1 cellular context compared by ENCODE assay signal in the genomic region with DNA sequence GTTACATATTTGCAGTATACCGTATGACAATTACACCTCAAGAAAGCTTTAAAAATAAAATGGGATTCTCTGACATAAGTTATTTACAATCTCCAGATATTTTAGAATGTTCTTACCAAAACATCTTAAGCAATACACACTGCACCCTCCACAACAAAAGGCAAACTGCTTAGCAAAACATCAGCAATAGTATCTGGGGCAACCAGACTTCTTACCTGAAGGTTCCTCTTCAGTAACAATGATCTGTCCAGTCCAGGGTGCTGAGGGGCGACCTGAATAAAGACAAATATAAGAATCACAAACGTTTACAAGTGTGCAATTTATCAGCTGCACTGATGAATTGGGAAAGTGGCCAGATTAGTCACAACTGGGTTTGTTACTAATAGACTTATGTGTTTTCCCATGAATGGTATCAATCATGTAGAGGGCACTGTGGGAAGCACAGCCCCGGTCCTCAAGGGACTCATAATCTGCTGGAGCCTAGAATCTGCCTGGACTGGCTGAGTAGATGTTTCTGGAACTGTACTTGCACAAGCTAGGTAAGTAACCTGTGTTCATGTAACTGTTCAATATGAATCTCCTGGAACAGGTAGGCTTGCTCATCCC.
TF ChIP-seq lines count a peak whose summit lies in the region.

No MANE protein-coding gene starts in this region.

TF ChIP-seq in GM23338, 12 proteins besides CTCF, POLR2A, EP300 and RAD21 (continued from another document):
- TF ChIP-seq, protein P1, sequence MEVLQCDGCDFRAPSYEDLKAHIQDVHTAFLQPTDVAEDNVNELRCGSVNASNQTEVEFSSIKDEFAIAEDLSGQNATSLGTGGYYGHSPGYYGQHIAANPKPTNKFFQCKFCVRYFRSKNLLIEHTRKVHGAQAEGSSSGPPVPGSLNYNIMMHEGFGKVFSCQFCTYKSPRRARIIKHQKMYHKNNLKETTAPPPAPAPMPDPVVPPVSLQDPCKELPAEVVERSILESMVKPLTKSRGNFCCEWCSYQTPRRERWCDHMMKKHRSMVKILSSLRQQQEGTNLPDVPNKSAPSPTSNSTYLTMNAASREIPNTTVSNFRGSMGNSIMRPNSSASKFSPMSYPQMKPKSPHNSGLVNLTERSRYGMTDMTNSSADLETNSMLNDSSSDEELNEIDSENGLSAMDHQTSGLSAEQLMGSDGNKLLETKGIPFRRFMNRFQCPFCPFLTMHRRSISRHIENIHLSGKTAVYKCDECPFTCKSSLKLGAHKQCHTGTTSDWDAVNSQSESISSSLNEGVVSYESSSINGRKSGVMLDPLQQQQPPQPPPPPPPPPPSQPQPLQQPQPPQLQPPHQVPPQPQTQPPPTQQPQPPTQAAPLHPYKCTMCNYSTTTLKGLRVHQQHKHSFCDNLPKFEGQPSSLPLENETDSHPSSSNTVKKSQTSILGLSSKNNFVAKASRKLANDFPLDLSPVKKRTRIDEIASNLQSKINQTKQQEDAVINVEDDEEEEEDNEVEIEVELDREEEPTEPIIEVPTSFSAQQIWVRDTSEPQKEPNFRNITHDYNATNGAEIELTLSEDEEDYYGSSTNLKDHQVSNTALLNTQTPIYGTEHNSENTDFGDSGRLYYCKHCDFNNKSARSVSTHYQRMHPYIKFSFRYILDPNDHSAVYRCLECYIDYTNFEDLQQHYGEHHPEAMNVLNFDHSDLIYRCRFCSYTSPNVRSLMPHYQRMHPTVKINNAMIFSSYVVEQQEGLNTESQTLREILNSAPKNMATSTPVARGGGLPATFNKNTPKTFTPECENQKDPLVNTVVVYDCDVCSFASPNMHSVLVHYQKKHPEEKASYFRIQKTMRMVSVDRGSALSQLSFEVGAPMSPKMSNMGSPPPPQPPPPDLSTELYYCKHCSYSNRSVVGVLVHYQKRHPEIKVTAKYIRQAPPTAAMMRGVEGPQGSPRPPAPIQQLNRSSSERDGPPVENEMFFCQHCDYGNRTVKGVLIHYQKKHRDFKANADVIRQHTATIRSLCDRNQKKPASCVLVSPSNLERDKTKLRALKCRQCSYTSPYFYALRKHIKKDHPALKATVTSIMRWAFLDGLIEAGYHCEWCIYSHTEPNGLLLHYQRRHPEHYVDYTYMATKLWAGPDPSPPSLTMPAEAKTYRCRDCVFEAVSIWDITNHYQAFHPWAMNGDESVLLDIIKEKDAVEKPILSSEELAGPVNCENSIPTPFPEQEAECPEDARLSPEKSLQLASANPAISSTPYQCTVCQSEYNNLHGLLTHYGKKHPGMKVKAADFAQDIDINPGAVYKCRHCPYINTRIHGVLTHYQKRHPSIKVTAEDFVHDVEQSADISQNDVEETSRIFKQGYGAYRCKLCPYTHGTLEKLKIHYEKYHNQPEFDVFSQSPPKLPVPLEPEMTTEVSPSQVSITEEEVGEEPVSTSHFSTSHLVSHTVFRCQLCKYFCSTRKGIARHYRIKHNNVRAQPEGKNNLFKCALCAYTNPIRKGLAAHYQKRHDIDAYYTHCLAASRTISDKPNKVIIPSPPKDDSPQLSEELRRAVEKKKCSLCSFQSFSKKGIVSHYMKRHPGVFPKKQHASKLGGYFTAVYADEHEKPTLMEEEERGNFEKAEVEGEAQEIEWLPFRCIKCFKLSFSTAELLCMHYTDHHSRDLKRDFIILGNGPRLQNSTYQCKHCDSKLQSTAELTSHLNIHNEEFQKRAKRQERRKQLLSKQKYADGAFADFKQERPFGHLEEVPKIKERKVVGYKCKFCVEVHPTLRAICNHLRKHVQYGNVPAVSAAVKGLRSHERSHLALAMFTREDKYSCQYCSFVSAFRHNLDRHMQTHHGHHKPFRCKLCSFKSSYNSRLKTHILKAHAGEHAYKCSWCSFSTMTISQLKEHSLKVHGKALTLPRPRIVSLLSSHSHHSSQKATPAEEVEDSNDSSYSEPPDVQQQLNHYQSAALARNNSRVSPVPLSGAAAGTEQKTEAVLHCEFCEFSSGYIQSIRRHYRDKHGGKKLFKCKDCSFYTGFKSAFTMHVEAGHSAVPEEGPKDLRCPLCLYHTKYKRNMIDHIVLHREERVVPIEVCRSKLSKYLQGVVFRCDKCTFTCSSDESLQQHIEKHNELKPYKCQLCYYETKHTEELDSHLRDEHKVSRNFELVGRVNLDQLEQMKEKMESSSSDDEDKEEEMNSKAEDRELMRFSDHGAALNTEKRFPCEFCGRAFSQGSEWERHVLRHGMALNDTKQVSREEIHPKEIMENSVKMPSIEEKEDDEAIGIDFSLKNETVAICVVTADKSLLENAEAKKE (CRISPR knock-in tag; IDR thresholded peaks at IDR 0.05) = no peak
- TF ChIP-seq NANOG (IDR thresholded peaks at IDR 0.05; ENCODE audit: borderline replicate concordance) (no peak), EZH2 (IDR thresholded peaks at IDR 0.05; ENCODE audit: low read depth, unreplicated experiment) (no peak), EZH2phosphoT487 (IDR thresholded peaks at IDR 0.05; ENCODE audit: unreplicated experiment) (no peak), POLR2AphosphoS5 (IDR thresholded peaks at IDR 0.05; ENCODE audit: low read depth) (no peak), ZNF331 (CRISPR knock-in tag; IDR thresholded peaks at IDR 0.05; ENCODE audit: low read depth) (no peak)
